Comparison of ENCODE assay signal across 8 cellular contexts in genomic region chr4:5711479-5712184, GRCh38. TPM values are rescaled to one million over a fixed set of nuclear protein-coding genes. Genes with fewer than 3 reads are reported as not detected.
A peak's percentile ranks its signal among the peaks of the same experiment; 100 is the strongest.
DNase-seq lines count a peak whose midpoint lies in the region; ATAC-seq and TF ChIP-seq lines count a peak whose summit lies in the region.

No MANE protein-coding gene starts in this region.

- H3K4me1 Mint-ChIP-seq in HFFc6 (ENCODE audit: low read depth), result peaks cover 63% of the 10 kb centered on the region
- peaks cover 13 to 15% of the 10 kb centered on the region in 2 donors for H3K4me1 Mint-ChIP-seq in effector memory CD8-positive, alpha-beta T cell (ENCODE audit: low read depth in 2 of 2)

- no peak for TF ChIP-seq CTCF in HFFc6 (IDR thresholded peaks at IDR 0.05)
- TF ChIP-seq CTCF in tibial nerve (IDR thresholded peaks at IDR 0.05), result no peak

- H3K27me3 Mint-ChIP-seq in HFFc6 (ENCODE audit: insufficient read depth), result peaks cover 3% of the 10 kb centered on the region
- peaks cover 38 to 53% of the 10 kb centered on the region in 2 donors for H3K27me3 Mint-ChIP-seq in effector memory CD8-positive, alpha-beta T cell

- peaks cover 0 to 8% (median 0%) of the 10 kb centered on the region in 3 donors for H3K36me3 ChIP-seq in tibial nerve

- H3K9me3 Mint-ChIP-seq in HFFc6, result peaks cover 7% of the 10 kb centered on the region
- no peaks in the 10 kb centered on the region for H3K9me3 Mint-ChIP-seq in effector memory CD8-positive, alpha-beta T cell

- WGBS in tibial nerve, 2 donors, result 23 to 25% methylated on average over 20 to 23 of the region's 52 CpGs

- peak overlapping the region; percentile 94 for H3K4me3 Mint-ChIP-seq in HFFc6
- peak overlapping the region in 1 of 2 donors; percentile 62 for H3K4me3 Mint-ChIP-seq in effector memory CD8-positive, alpha-beta T cell

- peak overlapping the region; percentile 93 for H3K27ac Mint-ChIP-seq in HFFc6
- H3K27ac Mint-ChIP-seq in effector memory CD8-positive, alpha-beta T cell, result no peak overlapping the region

- H3K27ac ChIP-seq in tibial nerve, result peak overlapping the region; percentile 51 to 90 (median 76)

- H3K9me3 ChIP-seq in iPS-18c (ENCODE audit: control insufficient read depth, insufficient read depth, low read length) (no peaks in the 10 kb centered on the region), tibial nerve (peaks cover 0 to 19% (median 4%) of the 10 kb centered on the region in 4 donors)

- ATAC-seq in GM19328 (IDR thresholded peaks at IDR 0.05; ENCODE audit: unreplicated experiment), result no peak
- ATAC-seq in effector memory CD8-positive, alpha-beta T cell (replicated peaks), result no peak

- TF ChIP-seq POLR2A in tibial nerve (IDR thresholded peaks at IDR 0.05), result no peak

- H3K27me3 ChIP-seq in tibial nerve, result no peaks in the 10 kb centered on the region

- H3K4me3 ChIP-seq in iPS-18c (ENCODE audit: insufficient read depth, low read depth, low read length) (peak overlapping the region; percentile 59), tibial nerve (peak overlapping the region; percentile 49 to 76 (median 52))

- H3K4me1 ChIP-seq in tibial nerve, result peaks cover 0 to 56% (median 11%) of the 10 kb centered on the region in 4 donors

- TF ChIP-seq EP300 in tibial nerve (IDR thresholded peaks at IDR 0.05), result peak in 1 of 2 donors; percentile 11

- DNase-seq in AG20443 (ENCODE audit: low spot score) (peak; percentile 59), HFFc6 (peak; percentile 60), amniotic epithelial cell (ENCODE audit: low read depth) (peak; percentile 43), tibial nerve (ENCODE audit: low spot score in 2 of 2) (no peak)
- DNase-seq in effector memory CD8-positive, alpha-beta T cell, result no peak
- no peak for DNase-seq in activated CD4-positive, CD25-positive, alpha-beta regulatory T cell treated with anti-CD3 and anti-CD28 coated beads, Interleukin-2, amount 50 U/mL, for 72 hours

- peaks cover 25% of the 10 kb centered on the region for H3K36me3 Mint-ChIP-seq in HFFc6 (ENCODE audit: low read depth)
- H3K36me3 Mint-ChIP-seq in effector memory CD8-positive, alpha-beta T cell (ENCODE audit: insufficient read depth), result peaks cover 3% of the 10 kb centered on the region

RNA-seq across cellular contexts. Expression of gene EVC, which starts 0.6 kb away (rescaled TPM):
- 10 to 100 TPM; 30.7 to 40.9 (median 33.7) TPM for total RNA-seq in HFFc6 (2021; fragmentation: NEBNext Ultra II Directional; extraction: Animal tissue kit (Norgen Biotek cat#: 25700))
- 100 to 1,000 TPM in 2 of 4 donors, 10 to 100 TPM in 2; 89.8 to 134 (median 99.6) TPM for total RNA-seq in tibial nerve

RNA-seq across cellular contexts. Expression of gene EVC2, which starts 3.3 kb away (rescaled TPM):
- total RNA-seq in HFFc6 (2021; fragmentation: NEBNext Ultra II Directional; extraction: Animal tissue kit (Norgen Biotek cat#: 25700)), result 1 to 10 TPM; 3.0 to 4.1 (median 3.8) TPM
- total RNA-seq in tibial nerve, result 10 to 100 TPM; 26.7 to 37.3 (median 29.0) TPM

Comparison
In these comparisons a context has a peak if more than half of its experiments do, and no peak if none do; other contexts are left out.
1. DNase-seq: peak in AG20443 (single experiment), HFFc6 (single experiment) and amniotic epithelial cell (single experiment); none in tibial nerve (0 of 2), effector memory CD8-positive, alpha-beta T cell (0 of 3) and activated CD4-positive, CD25-positive, alpha-beta regulatory T cell treated with anti-CD3 and anti-CD28 coated beads, Interleukin-2, amount 50 U/mL, for 72 hours (single experiment).
2. RNA of gene EVC2, which starts 3.3 kb away (total RNA-seq): 26.7 to 37.3 TPM in tibial nerve; 3.0 to 4.1 TPM in HFFc6; every median in the first group is over 4 times any median in the second.